ENCODE assay signal across 1 cellular context in genomic region chr4:185775792-185776555, GRCh38.
TF ChIP-seq lines count a peak whose summit lies in the region.

No MANE protein-coding gene starts in this region.

TF ChIP-seq in H1, 55 proteins besides CTCF, POLR2A, EP300 and RAD21 (continued from another document):
- no peak for TF ChIP-seq ATF2 (IDR thresholded peaks at IDR 0.05; ENCODE audit: low read length)
TF ChIP-seq in H1: peak in this region for 0.
